Comparison of ENCODE assay signal across 8 cellular contexts in the genomic region with DNA sequence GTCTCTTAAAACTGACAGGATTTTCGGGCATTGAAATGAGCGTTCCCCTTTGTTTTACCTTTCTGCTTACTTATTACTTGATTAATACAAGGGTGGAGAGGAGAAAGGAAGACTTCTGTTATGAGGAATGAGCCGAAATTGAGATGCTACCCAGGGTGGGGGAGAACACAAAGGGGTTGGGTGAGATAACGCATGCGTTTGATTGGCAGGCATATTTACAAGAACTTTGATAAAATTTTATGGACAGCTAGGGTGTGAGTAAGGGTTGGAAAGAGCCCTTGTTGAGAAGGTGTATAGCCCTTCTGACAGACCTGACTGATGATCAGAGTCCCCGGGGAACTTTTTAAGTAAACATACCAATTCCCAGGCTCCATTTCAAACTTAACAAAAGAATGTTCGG. TPM values are rescaled to one million over a fixed set of nuclear protein-coding genes. Genes with fewer than 3 reads are reported as not detected.
DNase-seq lines count a peak whose midpoint lies in the region; ATAC-seq and TF ChIP-seq lines count a peak whose summit lies in the region.

No MANE protein-coding gene starts in this region.

- no peak for DNase-seq in CD4-positive, alpha-beta T cell
- DNase-seq in suprapubic skin (ENCODE audit: low spot score in 2 of 2) (no peak), NCI-H2081 (lab: John Stamatoyannopoulos, UW) (no peak)

- peaks cover 47% of the 10 kb centered on the region for H3K36me3 Mint-ChIP-seq in CD4-positive, alpha-beta T cell (ENCODE audit: low read depth)
- peaks cover 58% of the 10 kb centered on the region for H3K36me3 Mint-ChIP-seq in activated T-helper 17 cell treated with anti-CD3 and anti-CD28 coated beads, Interleukin-2, amount 50 U/mL, for 72 hours (ENCODE audit: low read depth)

- POLR2A ChIA-PET in CD4-positive, alpha-beta T cell (lab: Charles Lee): interaction anchor here (0.5 to 5.3 kb wide), 4 partner anchors 8 to 151 kb away, joined by 3 to 139 read pairs (median 34); a partner anchor contains a TSS
- POLR2A ChIA-PET in HEK293 (lab: Yijun Ruan, JAX): no interaction called here

- intact Hi-C loops in CD4-positive, alpha-beta T cell (cut with DNase I, micrococcal nuclease): loop anchor here in 1 of 2 experiments (2.0 to 5.0 kb wide), 3 partner anchors 21 to 46 kb away; no protein-coding TSS in a partner anchor

- CTCF ChIA-PET in CD4-positive, alpha-beta T cell (lab: Charles Lee): no interaction called here
- CTCF ChIA-PET in HEK293 (lab: Yijun Ruan, JAX): no interaction called here

- H3K36me3 ChIP-seq in HEK293 (ENCODE audit: control insufficient read depth in 2 of 2, insufficient read depth in 1 of 2, low read length in 2 of 2): peaks cover 0 to 26% of the 10 kb centered on the region in 2 experiments; a peak in 2 of 3 replicates
- peaks cover 13% of the 10 kb centered on the region; the same call in 1 of the 2 replicates for H3K36me3 ChIP-seq in iPS-20b (ENCODE audit: insufficient read depth, low read depth, low read length)
- H3K36me3 ChIP-seq in suprapubic skin: no peaks in the 10 kb centered on the region

- no peak for TF ChIP-seq EP300 in suprapubic skin (IDR thresholded peaks at IDR 0.05)

- peak overlapping the region; percentile 90 for H3K4me3 ChIP-seq in HEK293 (ENCODE audit: low read depth, low read length)
- H3K4me3 ChIP-seq in iPS-20b (ENCODE audit: low read length): peak overlapping the region; percentile 95
- peak overlapping the region; percentile 99 for H3K4me3 ChIP-seq in suprapubic skin

- H3K9me3 ChIP-seq in CD4-positive, alpha-beta T cell (ENCODE audit: control insufficient read depth, low read length): no peaks in the 10 kb centered on the region
- no peaks in the 10 kb centered on the region for H3K9me3 ChIP-seq in HEK293 (ENCODE audit: control insufficient read depth, insufficient read depth, low read depth, low read length)
- no peaks in the 10 kb centered on the region for H3K9me3 ChIP-seq in iPS-20b (ENCODE audit: insufficient read depth, low read depth, low read length)
- H3K9me3 ChIP-seq in suprapubic skin: no peaks in the 10 kb centered on the region

- H3K27me3 Mint-ChIP-seq in CD4-positive, alpha-beta T cell: no peaks in the 10 kb centered on the region
- H3K27me3 Mint-ChIP-seq in activated T-helper 17 cell treated with anti-CD3 and anti-CD28 coated beads, Interleukin-2, amount 50 U/mL, for 72 hours: no peaks in the 10 kb centered on the region

- TF ChIP-seq POLR2A in suprapubic skin (IDR thresholded peaks at IDR 0.05): no peak

- peak overlapping the region; percentile 86; the same call in 1 of the 2 replicates for H3K9ac ChIP-seq in iPS-20b (ENCODE audit: low read depth, low read length)

- WGBS in suprapubic skin: 12% methylated on average over 7 of the region's 7 CpGs

- no peak for ATAC-seq in CD4-positive, alpha-beta T cell (ENCODE audit: poor library complexity)
- ATAC-seq in activated T-helper 17 cell treated with anti-CD3 and anti-CD28 coated beads, Interleukin-2, amount 50 U/mL, for 72 hours (replicated peaks): no peak
- ATAC-seq in GM18867 (IDR thresholded peaks at IDR 0.05; ENCODE audit: unreplicated experiment) (no peak), GM18861 (IDR thresholded peaks at IDR 0.05; ENCODE audit: unreplicated experiment) (no peak)

- H3K4me1 Mint-ChIP-seq in CD4-positive, alpha-beta T cell (ENCODE audit: low read depth): peaks cover 53% of the 10 kb centered on the region
- H3K4me1 Mint-ChIP-seq in activated T-helper 17 cell treated with anti-CD3 and anti-CD28 coated beads, Interleukin-2, amount 50 U/mL, for 72 hours: peaks cover 28% of the 10 kb centered on the region

- H3K4me3 Mint-ChIP-seq in CD4-positive, alpha-beta T cell: peak overlapping the region; percentile 97
- peak overlapping the region; percentile 95 for H3K4me3 Mint-ChIP-seq in activated T-helper 17 cell treated with anti-CD3 and anti-CD28 coated beads, Interleukin-2, amount 50 U/mL, for 72 hours

- no peaks in the 10 kb centered on the region for H3K27me3 ChIP-seq in CD4-positive, alpha-beta T cell (ENCODE audit: control insufficient read depth, insufficient read depth, low read length)
- H3K27me3 ChIP-seq in iPS-20b (ENCODE audit: insufficient read depth, low read length) (no peaks in the 10 kb centered on the region), suprapubic skin (no peaks in the 10 kb centered on the region)

- TF ChIP-seq CTCF in CD4-positive, alpha-beta T cell (IDR thresholded peaks at IDR 0.05): no peak
- TF ChIP-seq CTCF in HEK293 (tag by site-specific recombination; IDR thresholded peaks at IDR 0.05): no peak
- TF ChIP-seq CTCF in suprapubic skin (IDR thresholded peaks at IDR 0.05): no peak

- peak overlapping the region; percentile 98 for H3K27ac ChIP-seq in CD4-positive, alpha-beta T cell (ENCODE audit: low read depth, low read length)
- H3K27ac ChIP-seq in HEK293 (ENCODE audit: extremely low read depth, low read depth, low read length) (peak overlapping the region; percentile 90), iPS-20b (ENCODE audit: low read length) (no peak overlapping the region), suprapubic skin (peak overlapping the region; percentile 100)

- peak overlapping the region; percentile 85 for H3K27ac Mint-ChIP-seq in CD4-positive, alpha-beta T cell
- peak overlapping the region; percentile 92 for H3K27ac Mint-ChIP-seq in activated T-helper 17 cell treated with anti-CD3 and anti-CD28 coated beads, Interleukin-2, amount 50 U/mL, for 72 hours

- H3K9me3 Mint-ChIP-seq in CD4-positive, alpha-beta T cell: no peaks in the 10 kb centered on the region
- no peaks in the 10 kb centered on the region for H3K9me3 Mint-ChIP-seq in activated T-helper 17 cell treated with anti-CD3 and anti-CD28 coated beads, Interleukin-2, amount 50 U/mL, for 72 hours

- H3K4me1 ChIP-seq in HEK293 (ENCODE audit: control insufficient read depth, insufficient read depth, low read length) (peaks cover 4% of the 10 kb centered on the region; the same call in 1 of the 2 replicates), iPS-20b (ENCODE audit: insufficient read depth, low read length) (peaks cover 6% of the 10 kb centered on the region; the same call in 1 of the 2 replicates), suprapubic skin (peaks cover 43% of the 10 kb centered on the region)

TF ChIP-seq in HEK293, 187 proteins besides CTCF, POLR2A, EP300 and RAD21 (continues in another document):
- TF ChIP-seq ZNF433 (tag by site-specific recombination; IDR thresholded peaks at IDR 0.05; ENCODE audit: low read depth): no peak
- TF ChIP-seq, protein P1, sequence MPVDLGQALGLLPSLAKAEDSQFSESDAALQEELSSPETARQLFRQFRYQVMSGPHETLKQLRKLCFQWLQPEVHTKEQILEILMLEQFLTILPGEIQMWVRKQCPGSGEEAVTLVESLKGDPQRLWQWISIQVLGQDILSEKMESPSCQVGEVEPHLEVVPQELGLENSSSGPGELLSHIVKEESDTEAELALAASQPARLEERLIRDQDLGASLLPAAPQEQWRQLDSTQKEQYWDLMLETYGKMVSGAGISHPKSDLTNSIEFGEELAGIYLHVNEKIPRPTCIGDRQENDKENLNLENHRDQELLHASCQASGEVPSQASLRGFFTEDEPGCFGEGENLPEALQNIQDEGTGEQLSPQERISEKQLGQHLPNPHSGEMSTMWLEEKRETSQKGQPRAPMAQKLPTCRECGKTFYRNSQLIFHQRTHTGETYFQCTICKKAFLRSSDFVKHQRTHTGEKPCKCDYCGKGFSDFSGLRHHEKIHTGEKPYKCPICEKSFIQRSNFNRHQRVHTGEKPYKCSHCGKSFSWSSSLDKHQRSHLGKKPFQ (tag by site-specific recombination; IDR thresholded peaks at IDR 0.05): peak; percentile 20; the same call in 1 of the 2 replicates
- no peak for TF ChIP-seq REPIN1 (tag by site-specific recombination; IDR thresholded peaks at IDR 0.05; ENCODE audit: low read depth)
- TF ChIP-seq, protein P2, sequence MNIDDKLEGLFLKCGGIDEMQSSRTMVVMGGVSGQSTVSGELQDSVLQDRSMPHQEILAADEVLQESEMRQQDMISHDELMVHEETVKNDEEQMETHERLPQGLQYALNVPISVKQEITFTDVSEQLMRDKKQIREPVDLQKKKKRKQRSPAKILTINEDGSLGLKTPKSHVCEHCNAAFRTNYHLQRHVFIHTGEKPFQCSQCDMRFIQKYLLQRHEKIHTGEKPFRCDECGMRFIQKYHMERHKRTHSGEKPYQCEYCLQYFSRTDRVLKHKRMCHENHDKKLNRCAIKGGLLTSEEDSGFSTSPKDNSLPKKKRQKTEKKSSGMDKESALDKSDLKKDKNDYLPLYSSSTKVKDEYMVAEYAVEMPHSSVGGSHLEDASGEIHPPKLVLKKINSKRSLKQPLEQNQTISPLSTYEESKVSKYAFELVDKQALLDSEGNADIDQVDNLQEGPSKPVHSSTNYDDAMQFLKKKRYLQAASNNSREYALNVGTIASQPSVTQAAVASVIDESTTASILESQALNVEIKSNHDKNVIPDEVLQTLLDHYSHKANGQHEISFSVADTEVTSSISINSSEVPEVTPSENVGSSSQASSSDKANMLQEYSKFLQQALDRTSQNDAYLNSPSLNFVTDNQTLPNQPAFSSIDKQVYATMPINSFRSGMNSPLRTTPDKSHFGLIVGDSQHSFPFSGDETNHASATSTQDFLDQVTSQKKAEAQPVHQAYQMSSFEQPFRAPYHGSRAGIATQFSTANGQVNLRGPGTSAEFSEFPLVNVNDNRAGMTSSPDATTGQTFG (tag by site-specific recombination; IDR thresholded peaks at IDR 0.05; ENCODE audit: borderline replicate concordance): no peak
- no peak for TF ChIP-seq HOXD13 (CRISPR knock-in tag; IDR thresholded peaks at IDR 0.05; ENCODE audit: borderline replicate concordance)
- TF ChIP-seq ZNF560 (tag by site-specific recombination; IDR thresholded peaks at IDR 0.05; ENCODE audit: borderline replicate concordance): no peak
- TF ChIP-seq, protein P3, sequence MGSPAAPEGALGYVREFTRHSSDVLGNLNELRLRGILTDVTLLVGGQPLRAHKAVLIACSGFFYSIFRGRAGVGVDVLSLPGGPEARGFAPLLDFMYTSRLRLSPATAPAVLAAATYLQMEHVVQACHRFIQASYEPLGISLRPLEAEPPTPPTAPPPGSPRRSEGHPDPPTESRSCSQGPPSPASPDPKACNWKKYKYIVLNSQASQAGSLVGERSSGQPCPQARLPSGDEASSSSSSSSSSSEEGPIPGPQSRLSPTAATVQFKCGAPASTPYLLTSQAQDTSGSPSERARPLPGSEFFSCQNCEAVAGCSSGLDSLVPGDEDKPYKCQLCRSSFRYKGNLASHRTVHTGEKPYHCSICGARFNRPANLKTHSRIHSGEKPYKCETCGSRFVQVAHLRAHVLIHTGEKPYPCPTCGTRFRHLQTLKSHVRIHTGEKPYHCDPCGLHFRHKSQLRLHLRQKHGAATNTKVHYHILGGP (tag by site-specific recombination; IDR thresholded peaks at IDR 0.05): no peak
- TF ChIP-seq TCF7L2 (IDR thresholded peaks at IDR 0.05; ENCODE audit: borderline replicate concordance, low read depth, low read length): peak; percentile 47; the same call in 1 of the 2 replicates
- TF ChIP-seq ZNF174 (tag by site-specific recombination; IDR thresholded peaks at IDR 0.05): no peak
- no peak for TF ChIP-seq ZBTB8A (tag by site-specific recombination; IDR thresholded peaks at IDR 0.05)

RNA-seq across cellular contexts. Expression of a gene that starts 1.8 kb away (rescaled TPM):
- 100 to 1,000 TPM; 177 to 184 TPM for total RNA-seq in CD4-positive, alpha-beta T cell
- 10 to 100 TPM; 43.3 to 51.2 TPM for total RNA-seq in activated T-helper 17 cell treated with anti-CD3 and anti-CD28 coated beads, Interleukin-2, amount 50 U/mL, for 72 hours
- 10 to 100 TPM; 14.4 to 28.6 (median 19.5) TPM for total RNA-seq in suprapubic skin
